ENCODE assay signal across 14 cellular contexts in genomic region chr13:43390582-43390981, GRCh38.
DNase-seq lines count a peak whose midpoint lies in the region; ATAC-seq lines count a peak whose summit lies in the region.
"Had no signal": no experiment of that assay in that cellular context is flagged by ENCODE, and none has a peak within 500 bp of the region (broad histone marks: within the 10 kb centered on the region; RNA-seq: fewer than 3 reads in every experiment).

No MANE protein-coding gene starts in this region.

- no peak overlapping the region for H3K4me3 Mint-ChIP-seq in stimulated activated naive B cell treated with anti-CD40 and anti-IgM and Interleukin-4, amounts not matched to agents 10 μg/mL and 1 μg/mL and 100 μg/mL, for 72 hours
- H3K4me3 Mint-ChIP-seq: CD4-positive, alpha-beta memory T cell; mesothelial cell of epicardium had no signal

- H3K4me1 Mint-ChIP-seq in stimulated activated naive B cell treated with anti-CD40 and anti-IgM and Interleukin-4, amounts not matched to agents 10 μg/mL and 1 μg/mL and 100 μg/mL, for 72 hours: no peaks in the 10 kb centered on the region
- H3K4me1 Mint-ChIP-seq: CD4-positive, alpha-beta memory T cell had no signal

- ATAC-seq in GM19324 (IDR thresholded peaks at IDR 0.05; ENCODE audit: low FRiP score, unreplicated experiment) (peak; percentile 40), HG02610 (IDR thresholded peaks at IDR 0.05; ENCODE audit: unreplicated experiment) (peak; percentile 70), HG03342 (IDR thresholded peaks at IDR 0.05; ENCODE audit: unreplicated experiment) (peak; percentile 50)
- peak; percentile 22 to 42 for ATAC-seq in stimulated activated naive B cell treated with anti-CD40 and anti-IgM and Interleukin-4, amounts not matched to agents 10 μg/mL and 1 μg/mL and 100 μg/mL, for 72 hours (replicated peaks)
- ATAC-seq: HepG2 had no signal

- no peaks in the 10 kb centered on the region for H3K9me3 Mint-ChIP-seq in stimulated activated naive B cell treated with anti-CD40 and anti-IgM and Interleukin-4, amounts not matched to agents 10 μg/mL and 1 μg/mL and 100 μg/mL, for 72 hours
- H3K9me3 Mint-ChIP-seq: CD4-positive, alpha-beta memory T cell; mesothelial cell of epicardium had no signal

- H3K27ac Mint-ChIP-seq in stimulated activated naive B cell treated with anti-CD40 and anti-IgM and Interleukin-4, amounts not matched to agents 10 μg/mL and 1 μg/mL and 100 μg/mL, for 72 hours: no peak overlapping the region
- H3K27ac Mint-ChIP-seq: CD4-positive, alpha-beta memory T cell; mesothelial cell of epicardium had no signal

- no peaks in the 10 kb centered on the region for H3K36me3 Mint-ChIP-seq in stimulated activated naive B cell treated with anti-CD40 and anti-IgM and Interleukin-4, amounts not matched to agents 10 μg/mL and 1 μg/mL and 100 μg/mL, for 72 hours
- H3K36me3 Mint-ChIP-seq: CD4-positive, alpha-beta memory T cell; mesothelial cell of epicardium had no signal

- no peak for DNase-seq in stimulated activated naive B cell treated with anti-CD40 and anti-IgM and Interleukin-4, amounts not matched to agents 10 μg/mL and 1 μg/mL and 100 μg/mL, for 72 hours
- DNase-seq in GM19240 (ENCODE audit: insufficient read length, low spot score) (no peak), NCI-H345 (lab: John Stamatoyannopoulos, UW) (no peak), NCI-H2081 (lab: John Stamatoyannopoulos, UW) (no peak)
- DNase-seq: activated naive CD4-positive, alpha-beta T cell treated with anti-CD3 and anti-CD28 coated beads, Interleukin-2, amount 50 U/mL, for 16 hours; CD4-positive, alpha-beta memory T cell; NCI-H187; SHP77; T-helper 9 cell had no signal

- H3K27me3 Mint-ChIP-seq in stimulated activated naive B cell treated with anti-CD40 and anti-IgM and Interleukin-4, amounts not matched to agents 10 μg/mL and 1 μg/mL and 100 μg/mL, for 72 hours: peaks cover 0 to 3% of the 10 kb centered on the region in 2 donors
